21 cellular contexts compared by ENCODE assay signal in the genomic region with DNA sequence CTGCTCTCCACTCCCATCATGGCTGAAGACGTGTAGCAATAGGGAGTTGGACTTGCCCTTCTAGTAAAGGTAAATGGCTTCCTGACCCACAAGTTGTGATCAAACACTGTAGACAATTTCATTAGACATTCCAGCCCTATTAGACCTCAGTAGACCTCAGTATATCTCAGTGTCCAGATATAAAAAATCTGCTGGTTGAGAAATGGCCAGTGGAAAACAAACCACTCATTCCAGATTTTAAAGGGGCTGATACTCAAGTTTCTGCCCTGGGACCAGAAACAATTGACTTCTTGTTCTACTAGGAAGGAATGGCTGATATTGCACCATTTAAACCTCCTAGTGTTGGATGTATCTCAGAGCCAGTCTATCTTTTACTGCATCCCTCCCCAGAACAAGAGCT.
"Had no signal": no experiment of that assay in that cellular context is flagged by ENCODE, and none has a peak within 500 bp of the region (broad histone marks: within the 10 kb centered on the region; RNA-seq: fewer than 3 reads in every experiment).

No MANE protein-coding gene starts in this region.

- H3K36me3 ChIP-seq: colonic mucosa, esophagus muscularis mucosa, gastroesophageal sphincter, heart left ventricle, left lung, lower lobe of right lung had no signal

- H2AFZ ChIP-seq: hepatocyte had no signal

- H3K27ac ChIP-seq: colonic mucosa, dorsolateral prefrontal cortex, esophagus muscularis mucosa, foreskin keratinocyte, gastroesophageal sphincter, heart left ventricle, hepatocyte, left lung, lower lobe of right lung had no signal

- H3K4me2 ChIP-seq: hepatocyte had no signal

- H3K4me1 ChIP-seq: colonic mucosa, esophagus muscularis mucosa, foreskin keratinocyte, gastroesophageal sphincter, heart left ventricle, left lung, lower lobe of right lung had no signal

- H3K27me3 ChIP-seq: colonic mucosa, dorsolateral prefrontal cortex, esophagus muscularis mucosa, foreskin keratinocyte, gastroesophageal sphincter, heart left ventricle, hepatocyte, left lung had no signal

- H3K79me2 ChIP-seq: hepatocyte had no signal

- H3K4me3 ChIP-seq: colonic mucosa, dorsolateral prefrontal cortex, esophagus muscularis mucosa, gastroesophageal sphincter, heart left ventricle, hepatocyte, left lung, lower lobe of right lung, mucosa of descending colon had no signal

- DNase-seq: colonic mucosa; cortex of kidney; dermis blood vessel endothelial cell; dorsolateral prefrontal cortex; effector CD4-positive, alpha-beta T cell; effector memory CD4-positive, alpha-beta T cell; foreskin keratinocyte; heart left ventricle; hypothalamus; immature natural killer cell; islet precursor cell; kidney; kidney glomerular epithelial cell; left lung; lower lobe of right lung; mesenchymal stem cell; mucosa of descending colon; naive B cell had no signal

- ATAC-seq: foreskin keratinocyte, gastroesophageal sphincter, left lung, lower lobe of right lung, mucosa of descending colon had no signal

- H3K9me3 ChIP-seq: colonic mucosa, esophagus muscularis mucosa, gastroesophageal sphincter, heart left ventricle, left lung, lower lobe of right lung, mucosa of descending colon had no signal
